In the genomic region with DNA sequence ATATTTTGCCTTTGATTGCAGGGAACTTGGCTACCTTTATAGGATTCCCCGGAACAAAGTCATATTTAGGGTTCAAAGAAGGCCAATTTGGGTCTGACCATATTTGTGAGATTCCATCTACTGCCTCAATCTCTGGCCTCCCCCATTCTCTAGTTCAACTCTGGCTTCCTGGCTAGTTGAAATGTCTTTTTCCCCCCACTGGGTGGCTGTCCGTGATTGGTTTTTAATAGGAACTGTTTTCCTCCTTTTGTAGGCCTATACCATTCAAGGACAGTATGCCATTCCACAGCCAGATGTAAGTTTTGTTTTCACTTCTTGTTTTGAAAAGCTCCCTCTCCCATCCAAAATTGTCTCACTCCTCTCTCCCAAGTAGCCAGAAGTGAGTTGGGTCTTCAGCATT, we compare ENCODE assay signal across 14 cellular contexts. TPM values are rescaled to one million over a fixed set of nuclear protein-coding genes. Genes with fewer than 3 reads are reported as not detected.
DNase-seq lines count a peak whose midpoint lies in the region; ATAC-seq, FAIRE-seq and TF ChIP-seq lines count a peak whose summit lies in the region.
"Had no signal": no experiment of that assay in that cellular context is flagged by ENCODE, and none has a peak within 500 bp of the region (broad histone marks: within the 10 kb centered on the region; RNA-seq: fewer than 3 reads in every experiment).

No MANE protein-coding gene starts in this region.

- H3K27ac Mint-ChIP-seq in stimulated activated naive CD8-positive, alpha-beta T cell treated with anti-CD3 and anti-CD28 coated beads, Interleukin-15, Interleukin-2, amounts not matched to agents 100 ng/mL and 50 ng/mL, for 24 hours: peak overlapping the region; percentile 72
- no peak overlapping the region for H3K27ac Mint-ChIP-seq in stimulated activated naive CD8-positive, alpha-beta T cell treated with anti-CD3 and anti-CD28 coated beads, Interleukin-15, amount 100 ng/mL, for 72 hours

- DNase-seq in stimulated activated naive CD8-positive, alpha-beta T cell treated with anti-CD3 and anti-CD28 coated beads, Interleukin-15, amount 100 ng/mL, for 72 hours: no peak
- DNase-seq in choroid plexus epithelial cell (ENCODE audit: low read depth) (no peak), pancreas (no peak), D341Med (ENCODE audit: low spot score) (no peak)
- DNase-seq: activated T-cell treated with anti-CD3 and anti-CD28 coated beads, Interleukin-2, amount 50 U/mL, for 48 hours; C1 segment of cervical spinal cord; caudate nucleus; MG63; NCI-H345; small intestine had no signal

- no peaks in the 10 kb centered on the region for H3K4me1 ChIP-seq in pancreas

- H3K27me3 ChIP-seq in pancreas: no peaks in the 10 kb centered on the region
- H3K27me3 ChIP-seq: MG63 had no signal

- 55 to 58% methylated on average over 2 of the region's 2 CpGs for WGBS in pancreas, 2 donors

- H3K9me3 Mint-ChIP-seq in stimulated activated naive CD8-positive, alpha-beta T cell treated with anti-CD3 and anti-CD28 coated beads, Interleukin-15, Interleukin-2, amounts not matched to agents 100 ng/mL and 50 ng/mL, for 24 hours: no peaks in the 10 kb centered on the region
- no peaks in the 10 kb centered on the region for H3K9me3 Mint-ChIP-seq in stimulated activated naive CD8-positive, alpha-beta T cell treated with anti-CD3 and anti-CD28 coated beads, Interleukin-15, amount 100 ng/mL, for 72 hours

- H3K36me3 Mint-ChIP-seq in stimulated activated naive CD8-positive, alpha-beta T cell treated with anti-CD3 and anti-CD28 coated beads, Interleukin-15, Interleukin-2, amounts not matched to agents 100 ng/mL and 50 ng/mL, for 24 hours (ENCODE audit: low read depth): peaks cover 86% of the 10 kb centered on the region

- peak; percentile 21 for TF ChIP-seq CTCF in choroid plexus epithelial cell (conservative IDR thresholded peaks at IDR 0.05; ENCODE audit: low read depth, low read length)
- TF ChIP-seq CTCF in pancreas (IDR thresholded peaks at IDR 0.05): no peak

- H3K4me3 Mint-ChIP-seq in stimulated activated naive CD8-positive, alpha-beta T cell treated with anti-CD3 and anti-CD28 coated beads, Interleukin-15, Interleukin-2, amounts not matched to agents 100 ng/mL and 50 ng/mL, for 24 hours: no peak overlapping the region
- no peak overlapping the region for H3K4me3 Mint-ChIP-seq in stimulated activated naive CD8-positive, alpha-beta T cell treated with anti-CD3 and anti-CD28 coated beads, Interleukin-15, amount 100 ng/mL, for 72 hours

- FAIRE-seq in pancreas (lab: Jason Lieb, UNC): no peak
- FAIRE-seq: small intestine had no signal

- H3K27ac ChIP-seq in pancreas: no peak overlapping the region

- H3K27me3 Mint-ChIP-seq in stimulated activated naive CD8-positive, alpha-beta T cell treated with anti-CD3 and anti-CD28 coated beads, Interleukin-15, Interleukin-2, amounts not matched to agents 100 ng/mL and 50 ng/mL, for 24 hours: no peaks in the 10 kb centered on the region
- H3K27me3 Mint-ChIP-seq in stimulated activated naive CD8-positive, alpha-beta T cell treated with anti-CD3 and anti-CD28 coated beads, Interleukin-15, amount 100 ng/mL, for 72 hours: no peaks in the 10 kb centered on the region

- intact Hi-C loops in pancreas (cut with DNase I): loop anchor here in 1 of 3 donors (10.0 kb wide), 1 partner anchor 441 kb away; no protein-coding TSS in a partner anchor

- H3K4me1 Mint-ChIP-seq in stimulated activated naive CD8-positive, alpha-beta T cell treated with anti-CD3 and anti-CD28 coated beads, Interleukin-15, Interleukin-2, amounts not matched to agents 100 ng/mL and 50 ng/mL, for 24 hours (ENCODE audit: low read depth): peaks cover 45% of the 10 kb centered on the region
- H3K4me1 Mint-ChIP-seq in stimulated activated naive CD8-positive, alpha-beta T cell treated with anti-CD3 and anti-CD28 coated beads, Interleukin-15, amount 100 ng/mL, for 72 hours: peaks cover 56% of the 10 kb centered on the region

- ATAC-seq in stimulated activated naive CD8-positive, alpha-beta T cell treated with anti-CD3 and anti-CD28 coated beads, Interleukin-15, amount 100 ng/mL, for 72 hours: no peak
- ATAC-seq in pancreas: no peak
- no peak for ATAC-seq in HG03378 (IDR thresholded peaks at IDR 0.05; ENCODE audit: unreplicated experiment)

- no peak overlapping the region for H3K4me3 ChIP-seq in choroid plexus epithelial cell (ENCODE audit: low read depth, low read length)
- H3K4me3 ChIP-seq in pancreas: no peak overlapping the region
- H3K4me3 ChIP-seq: MG63 had no signal

- no peaks in the 10 kb centered on the region for H3K9me3 ChIP-seq in pancreas
- H3K9me3 ChIP-seq: MG63 had no signal

- peaks cover 27 to 99% (median 77%) of the 10 kb centered on the region in 3 donors for H3K36me3 ChIP-seq in pancreas

RNA-seq across cellular contexts. Expression of a gene that starts 13.8 kb away (rescaled TPM):
- 100 to 1,000 TPM; 451 to 608 (median 475) TPM for total RNA-seq in pancreas
- 100 to 1,000 TPM; 266 to 403 TPM for polyA plus RNA-seq in pancreas

RNA-seq across cellular contexts. Expression of a gene that starts 24.1 kb away (rescaled TPM):
- total RNA-seq in pancreas: 10 to 100 TPM; 41.3 to 77.8 (median 62.3) TPM
- polyA plus RNA-seq in pancreas: 100 to 1,000 TPM in 1 of 2 donors, 10 to 100 TPM in 1; 81.1 to 106 TPM

RNA-seq across cellular contexts. Expression of a gene that starts 33.6 kb away (rescaled TPM):
- 1 to 10 TPM; 2.3 to 9.9 (median 4.1) TPM for total RNA-seq in pancreas
- polyA plus RNA-seq in pancreas: 10 to 100 TPM; 20.3 to 24.9 TPM

RNA-seq across cellular contexts. Expression of a gene that starts 35.4 kb away (rescaled TPM):
- total RNA-seq in pancreas: 10 to 100 TPM; 11.7 to 22.5 (median 15.4) TPM
- 10 to 100 TPM; 43.0 to 50.1 TPM for polyA plus RNA-seq in pancreas

RNA-seq across cellular contexts. Expression of a gene that starts 41.6 kb away (rescaled TPM):
- not detected for total RNA-seq in pancreas
- polyA plus RNA-seq in pancreas: under 1 TPM in 1 of 2 donors, not detected in 1; 0.99 TPM
- total RNA-seq: RPMI7951, urinary bladder had no signal
- polyA plus RNA-seq: urinary bladder had no signal
